ENCODE assay signal across 8 cellular contexts in genomic region chr1:165842363-165843129, GRCh38. TPM values are rescaled to one million over a fixed set of nuclear protein-coding genes. Genes with fewer than 3 reads are reported as not detected.
DNase-seq lines count a peak whose midpoint lies in the region; ATAC-seq and TF ChIP-seq lines count a peak whose summit lies in the region.

No MANE protein-coding gene starts in this region.

- H3K4me3 ChIP-seq in AG10803 (ENCODE audit: low read length) (peak overlapping the region; percentile 21; the same call in 1 of the 2 replicates), RWPE2 (ENCODE audit: severe bottlenecking) (no peak overlapping the region), foreskin fibroblast (ENCODE audit: low read depth in 1 of 2, low read length in 2 of 2) (no peak overlapping the region), upper lobe of right lung (no peak overlapping the region)

- intact Hi-C loops in upper lobe of right lung (cut with DNase I): no loop called here

- ATAC-seq in GM18861 (IDR thresholded peaks at IDR 0.05; ENCODE audit: unreplicated experiment) (peak; percentile 40), HG03159 (IDR thresholded peaks at IDR 0.05; ENCODE audit: unreplicated experiment) (peak; percentile 49), RWPE2 (ENCODE audit: low read depth) (peak; percentile 66), upper lobe of right lung (no peak)

- TF ChIP-seq CTCF in AG10803 (conservative IDR thresholded peaks at IDR 0.05; ENCODE audit: low read length) (no peak), RWPE2 (IDR thresholded peaks at IDR 0.05; ENCODE audit: poor library complexity, severe bottlenecking) (no peak), foreskin fibroblast (IDR thresholded peaks at IDR 0.05; ENCODE audit: low read depth, low read length) (no peak), upper lobe of right lung (IDR thresholded peaks at IDR 0.05) (no peak)

- H3K27me3 ChIP-seq in RWPE2 (ENCODE audit: insufficient read depth, poor library complexity, severe bottlenecking) (no peaks in the 10 kb centered on the region), upper lobe of right lung (no peaks in the 10 kb centered on the region)

- peak; percentile 70 for DNase-seq in AG10803 (ENCODE audit: low read depth)
- no peak for DNase-seq in RWPE2 (ENCODE audit: low spot score)
- peak; percentile 41 to 52 for DNase-seq in foreskin fibroblast
- DNase-seq in DMS114 treated with DMSO at 0.1 percent for 48 hours (lab: John Stamatoyannopoulos, UW; ENCODE audit: unreplicated experiment): no peak
- DNase-seq in upper lobe of right lung: no peak
- no peak for DNase-seq in epidermal melanocyte (ENCODE audit: insufficient read length, low spot score)

- peaks cover 7% of the 10 kb centered on the region; the same call in 1 of the 2 replicates for H3K36me3 ChIP-seq in RWPE2 (ENCODE audit: low read depth)
- no peaks in the 10 kb centered on the region for H3K36me3 ChIP-seq in upper lobe of right lung

- H3K27ac ChIP-seq in RWPE2 (ENCODE audit: poor library complexity, severe bottlenecking) (peak overlapping the region; percentile 36), upper lobe of right lung (no peak overlapping the region)

- H3K4me1 ChIP-seq in RWPE2 (ENCODE audit: insufficient read depth, poor library complexity, severe bottlenecking) (peaks cover 23% of the 10 kb centered on the region), upper lobe of right lung (peaks cover 14% of the 10 kb centered on the region)

- H3K9me3 ChIP-seq in RWPE2 (ENCODE audit: severe bottlenecking) (no peaks in the 10 kb centered on the region), upper lobe of right lung (no peaks in the 10 kb centered on the region)

RNA-seq across cellular contexts. Expression of gene UCK2, which starts 15.1 kb away (rescaled TPM):
- 14.7 TPM for total RNA-seq in upper lobe of right lung

Comparison
In these comparisons a context has a peak if more than half of its experiments do, and no peak if none do; other contexts are left out.
1. DNase-seq: peak in AG10803 (single experiment) and foreskin fibroblast (2 of 2); none in RWPE2 (single experiment), DMS114 treated with DMSO at 0.1 percent for 48 hours (single experiment), upper lobe of right lung (single experiment) and epidermal melanocyte (single experiment).